Comparison of ENCODE assay signal across 16 cellular contexts in the genomic region with DNA sequence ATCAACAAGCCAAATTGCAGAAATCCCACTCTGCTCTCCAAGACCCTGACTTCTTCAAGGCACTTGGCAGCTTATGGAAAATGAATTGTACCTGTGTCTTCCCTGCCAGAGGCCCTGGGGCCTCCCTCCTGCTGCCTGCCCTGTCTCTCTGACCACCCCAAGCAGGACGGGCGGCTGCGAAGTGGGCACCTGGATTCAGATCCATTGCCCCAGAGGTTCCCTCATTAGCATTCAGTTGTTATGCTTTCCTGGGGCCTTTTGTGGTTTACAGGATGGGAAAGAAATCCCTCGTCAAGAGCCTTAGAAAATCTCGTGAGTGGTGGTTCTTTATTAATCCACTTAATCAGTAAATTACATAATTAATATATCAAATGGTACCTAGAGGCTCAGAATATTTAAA.
DNase-seq lines count a peak whose midpoint lies in the region; ATAC-seq and TF ChIP-seq lines count a peak whose summit lies in the region.
"Had no signal": no experiment of that assay in that cellular context is flagged by ENCODE, and none has a peak within 500 bp of the region (broad histone marks: within the 10 kb centered on the region; RNA-seq: fewer than 3 reads in every experiment).

No MANE protein-coding gene starts in this region.

- no CpG with 5 or more reads among the region's 5 CpGs for WGBS in H9 (ENCODE audit: extremely low coverage, insufficient read length, low lambda C conversion rate)
- WGBS in endodermal cell (ENCODE audit: insufficient coverage in 1 of 2, insufficient read length in 1 of 2), 2 experiments: 84% methylated on average over 4 of the region's 5 CpGs; no CpG with 5 or more reads in 1 of the 2 experiments

- H3K36me3 ChIP-seq in endodermal cell (ENCODE audit: control insufficient read depth, insufficient read depth, low read length): no peaks in the 10 kb centered on the region
- H3K36me3 ChIP-seq: BE2C had no signal

- H2AFZ ChIP-seq in H9 (ENCODE audit: low read length): no peak overlapping the region

- peak overlapping the region; percentile 16 for H3K4me2 ChIP-seq in H9 (ENCODE audit: insufficient read depth, insufficient read length, low read length)

- H4K20me1 ChIP-seq in H9 (ENCODE audit: control insufficient read depth, insufficient read depth, insufficient read length): no peaks in the 10 kb centered on the region

- peak; percentile 42 for DNase-seq in H9
- DNase-seq in endodermal cell: peak; percentile 49
- peak; percentile 25 for DNase-seq in iPS-NIHi7 (ENCODE audit: extremely low spot score)
- DNase-seq in SIG-M5 treated with dmso at 0.1 percent for 504 hours (lab: John Stamatoyannopoulos, UW; ENCODE audit: unreplicated experiment): no peak
- DNase-seq: ACHN; BE2C; C1 segment of cervical spinal cord; CD4-positive, CD25-positive, alpha-beta regulatory T cell; CD8-positive, alpha-beta memory T cell; COR-L47; DMS53; DND-41; EL; KG1 had no signal

- H4K91ac ChIP-seq in H9 (ENCODE audit: insufficient read length, low read depth, low read length): no peak overlapping the region

- H4K5ac ChIP-seq in H9 (ENCODE audit: insufficient read length, low read depth, low read length): no peak overlapping the region

- no peak overlapping the region for H2BK15ac ChIP-seq in H9 (ENCODE audit: low read depth, low read length)

- H2BK120ac ChIP-seq in H9 (ENCODE audit: low read depth, low read length, poor library complexity, severe bottlenecking): no peak overlapping the region

- H2AK5ac ChIP-seq in H9 (ENCODE audit: insufficient read length, low read length): no peak overlapping the region

- no peak overlapping the region for H4K8ac ChIP-seq in H9 (replicated peaks; ENCODE audit: insufficient read length, low read depth, low read length)

- H2BK12ac ChIP-seq in H9 (ENCODE audit: insufficient read length, low read depth, low read length): no peak overlapping the region

- H3K4me3 ChIP-seq in endodermal cell (ENCODE audit: low read length): no peak overlapping the region

- H3K27me3 Mint-ChIP-seq in H9 (ENCODE audit: low read depth): peaks cover 47% of the 10 kb centered on the region
- peaks cover 12% of the 10 kb centered on the region for H3K27me3 Mint-ChIP-seq in endodermal cell (ENCODE audit: insufficient read depth)

- H3K18ac ChIP-seq in H9 (ENCODE audit: insufficient read length, low read depth, low read length): no peak overlapping the region

- no peak overlapping the region for H3K56ac ChIP-seq in H9 (ENCODE audit: insufficient read length, low read depth, low read length)

- H3K9ac ChIP-seq in H9 (ENCODE audit: extremely low read depth, insufficient read length, low read length): no peak overlapping the region
- H3K9ac ChIP-seq in endodermal cell (ENCODE audit: extremely low read depth, low read length, poor library complexity, severe bottlenecking): no peak overlapping the region

- no peak for TF ChIP-seq CTCF in H9 (conservative IDR thresholded peaks at IDR 0.05)
- no peak for TF ChIP-seq CTCF in endodermal cell (conservative IDR thresholded peaks at IDR 0.05)

- H3K4me1 Mint-ChIP-seq in H9 (peaks cover 23 to 27% of the 10 kb centered on the region in 2 experiments), endodermal cell (peaks cover 7% of the 10 kb centered on the region)
- H3K4me1 Mint-ChIP-seq: CD4-positive, CD25-positive, alpha-beta regulatory T cell; CD8-positive, alpha-beta memory T cell had no signal

- H3K27ac ChIP-seq in H9 (ENCODE audit: insufficient read length, low read depth, low read length) (no peak overlapping the region), endodermal cell (ENCODE audit: low read depth, low read length) (no peak overlapping the region)

- H3K23ac ChIP-seq in H9 (ENCODE audit: insufficient read length, low read depth, low read length): no peak overlapping the region

- no peaks in the 10 kb centered on the region for H3K36me3 Mint-ChIP-seq in H9 (ENCODE audit: insufficient read depth in 1 of 3, low read depth in 3 of 3)
- no peaks in the 10 kb centered on the region for H3K36me3 Mint-ChIP-seq in endodermal cell (ENCODE audit: low read depth)
- H3K36me3 Mint-ChIP-seq: CD4-positive, CD25-positive, alpha-beta regulatory T cell; CD8-positive, alpha-beta memory T cell had no signal

- H3K4me1 ChIP-seq in H9 (ENCODE audit: insufficient read depth, low read length) (peaks cover 8% of the 10 kb centered on the region; the same call in 1 of the 2 replicates), endodermal cell (ENCODE audit: control insufficient read depth, insufficient read depth, low read length) (peaks cover 2% of the 10 kb centered on the region)
- H3K4me1 ChIP-seq: BE2C had no signal

- H3K14ac ChIP-seq in H9 (ENCODE audit: insufficient read depth, low read length): no peak overlapping the region

- H3K9me3 Mint-ChIP-seq in H9 (no peaks in the 10 kb centered on the region), endodermal cell (no peaks in the 10 kb centered on the region)
- H3K9me3 Mint-ChIP-seq: CD8-positive, alpha-beta memory T cell had no signal

- H2BK5ac ChIP-seq in H9 (ENCODE audit: insufficient read length, low read length): no peak overlapping the region

- no peaks in the 10 kb centered on the region for H3K79me2 ChIP-seq in H9 (ENCODE audit: insufficient read depth, low read length)

- ATAC-seq in GM21381 (IDR thresholded peaks at IDR 0.05; ENCODE audit: unreplicated experiment) (no peak), GM21723 (IDR thresholded peaks at IDR 0.05; ENCODE audit: unreplicated experiment) (no peak)

- H3K4me3 Mint-ChIP-seq in H9: no peak overlapping the region
- no peak overlapping the region for H3K4me3 Mint-ChIP-seq in endodermal cell
- H3K4me3 Mint-ChIP-seq: CD4-positive, CD25-positive, alpha-beta regulatory T cell; CD8-positive, alpha-beta memory T cell had no signal

- no peak overlapping the region for H2BK20ac ChIP-seq in H9 (ENCODE audit: low read depth, low read length, poor library complexity, severe bottlenecking)

- no peaks in the 10 kb centered on the region for H3K23me2 ChIP-seq in H9 (ENCODE audit: insufficient read length, low read depth, low read length, poor library complexity, severe bottlenecking)

- H3K79me1 ChIP-seq in H9 (ENCODE audit: insufficient read depth, low read depth, low read length, poor library complexity, severe bottlenecking): no peaks in the 10 kb centered on the region

- H3T11ph ChIP-seq in H9 (ENCODE audit: low read length): no peak overlapping the region

- H3K4ac ChIP-seq in H9 (ENCODE audit: low read depth, low read length): no peak overlapping the region

- no peaks in the 10 kb centered on the region for H3K9me3 ChIP-seq in H9 (ENCODE audit: control insufficient read depth, low read depth, low read length)
- no peaks in the 10 kb centered on the region for H3K9me3 ChIP-seq in endodermal cell (ENCODE audit: control insufficient read depth, low read length)
- H3K9me3 ChIP-seq: BE2C had no signal

- no peak overlapping the region for H3K27ac Mint-ChIP-seq in H9
- H3K27ac Mint-ChIP-seq in endodermal cell: no peak overlapping the region
- H3K27ac Mint-ChIP-seq: CD4-positive, CD25-positive, alpha-beta regulatory T cell; CD8-positive, alpha-beta memory T cell had no signal

- H3K27me3 ChIP-seq in H9 (ENCODE audit: insufficient read depth, low read length) (peaks cover 3% of the 10 kb centered on the region; the same call in 1 of the 2 replicates), endodermal cell (ENCODE audit: control insufficient read depth, insufficient read depth, low read length, poor library complexity, severe bottlenecking) (peaks cover 19% of the 10 kb centered on the region)
- H3K27me3 ChIP-seq: BE2C had no signal
